14 cellular contexts compared by ENCODE assay signal in genomic region chr5:88509403-88509802, GRCh38.
"Had no signal": no experiment of that assay in that cellular context is flagged by ENCODE, and none has a peak within 500 bp of the region (broad histone marks: within the 10 kb centered on the region; RNA-seq: fewer than 3 reads in every experiment).

No MANE protein-coding gene starts in this region.

- H3K27ac Mint-ChIP-seq: activated T-helper 2 cell treated with anti-CD3 and anti-CD28 coated beads, Interferon-gamma antibody, Interleukin-2, Interleukin-4, amounts not matched to agents 10 μg/mL and 5 μg/mL and 100 μg/mL, durations not matched to agents 14 hours and 24 hours and 36 hours; memory B cell; naive thymus-derived CD8-positive, alpha-beta T cell; stimulated activated effector memory CD8-positive, alpha-beta T cell treated with anti-CD3 and anti-CD28 coated beads, Interleukin-12 subunit alpha, Interleukin-12 subunit beta, amount 100 ng/mL, for 72 hours had no signal

- H3K9ac ChIP-seq: parathyroid adenoma had no signal

- H2AFZ ChIP-seq: parathyroid adenoma had no signal

- H3K9me3 Mint-ChIP-seq: activated T-helper 2 cell treated with anti-CD3 and anti-CD28 coated beads, Interferon-gamma antibody, Interleukin-2, Interleukin-4, amounts not matched to agents 10 μg/mL and 5 μg/mL and 100 μg/mL, durations not matched to agents 14 hours and 24 hours and 36 hours; memory B cell; naive thymus-derived CD8-positive, alpha-beta T cell; stimulated activated effector memory CD8-positive, alpha-beta T cell treated with anti-CD3 and anti-CD28 coated beads, Interleukin-12 subunit alpha, Interleukin-12 subunit beta, amount 100 ng/mL, for 72 hours had no signal

- H3K36me3 ChIP-seq: neutrophil had no signal

- H3K79me2 ChIP-seq: parathyroid adenoma had no signal

- H3K36me3 Mint-ChIP-seq: memory B cell; naive thymus-derived CD8-positive, alpha-beta T cell; stimulated activated effector memory CD8-positive, alpha-beta T cell treated with anti-CD3 and anti-CD28 coated beads, Interleukin-12 subunit alpha, Interleukin-12 subunit beta, amount 100 ng/mL, for 72 hours had no signal

- H3K27ac ChIP-seq: epithelial cell of prostate, neutrophil, parathyroid adenoma had no signal

- H3K9me3 ChIP-seq: neutrophil had no signal

- ATAC-seq: left ventricle myocardium superior; naive thymus-derived CD8-positive, alpha-beta T cell; stimulated activated effector memory CD8-positive, alpha-beta T cell treated with anti-CD3 and anti-CD28 coated beads, Interleukin-12 subunit alpha, Interleukin-12 subunit beta, amount 100 ng/mL, for 72 hours had no signal

- H3K4me3 Mint-ChIP-seq: memory B cell; naive thymus-derived CD8-positive, alpha-beta T cell; stimulated activated effector memory CD8-positive, alpha-beta T cell treated with anti-CD3 and anti-CD28 coated beads, Interleukin-12 subunit alpha, Interleukin-12 subunit beta, amount 100 ng/mL, for 72 hours had no signal

- H3K4me1 Mint-ChIP-seq: memory B cell; naive thymus-derived CD8-positive, alpha-beta T cell; stimulated activated effector memory CD8-positive, alpha-beta T cell treated with anti-CD3 and anti-CD28 coated beads, Interleukin-12 subunit alpha, Interleukin-12 subunit beta, amount 100 ng/mL, for 72 hours had no signal

- DNase-seq: activated CD4-positive, CD25-positive, alpha-beta regulatory T cell treated with anti-CD3 and anti-CD28 coated beads, Interleukin-2, amount 50 U/mL, for 72 hours; activated naive CD4-positive, alpha-beta T cell treated with anti-CD3 and anti-CD28 coated beads, Interleukin-2, amount 50 U/mL, for 16 hours; dermis blood vessel endothelial cell; hippocampal formation; kidney; left ventricle myocardium superior; naive thymus-derived CD8-positive, alpha-beta T cell; T-helper 2 cell had no signal

- H3K4me1 ChIP-seq: parathyroid adenoma had no signal

- H3K27me3 ChIP-seq: neutrophil had no signal
